27 cellular contexts compared by ENCODE assay signal in the genomic region with DNA sequence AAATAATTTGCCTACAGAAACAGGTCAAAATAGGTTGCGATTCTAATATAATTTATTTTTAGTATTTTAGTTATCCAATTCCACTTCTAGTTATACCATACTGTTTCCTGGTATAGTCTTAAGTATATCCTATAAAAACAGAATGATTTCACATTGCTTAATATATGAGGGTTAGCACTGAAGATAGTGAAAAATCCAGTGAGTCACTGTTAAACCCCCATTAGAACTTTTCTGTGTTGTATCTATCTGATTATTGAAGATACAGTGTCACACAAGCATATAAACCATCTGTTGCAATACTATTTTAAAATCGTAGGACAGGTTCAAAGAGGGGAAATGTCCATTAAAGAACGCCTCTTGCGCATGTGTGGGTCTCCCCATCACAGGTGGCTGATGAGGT.
DNase-seq lines count a peak whose midpoint lies in the region; ATAC-seq and TF ChIP-seq lines count a peak whose summit lies in the region.
"Had no signal": no experiment of that assay in that cellular context is flagged by ENCODE, and none has a peak within 500 bp of the region (broad histone marks: within the 10 kb centered on the region; RNA-seq: fewer than 3 reads in every experiment).

No MANE protein-coding gene starts in this region.

- H3K9me3 Mint-ChIP-seq in mesothelial cell of epicardium: no peaks in the 10 kb centered on the region
- H3K9me3 Mint-ChIP-seq: activated naive CD8-positive, alpha-beta T cell treated with anti-CD3 and anti-CD28 coated beads, Interleukin-2, amount 50 U/mL, for 24 hours; CD4-positive, alpha-beta T cell; GM23338; naive B cell; T-helper 1 cell treated with Interleukin-12 subunit alpha and Interleukin-12 subunit beta and Interleukin-4 antibody, amounts not matched to agents 30 μg/mL and 1 μg/mL, for 36 hours had no signal

- TF ChIP-seq CTCF in Panc1 (IDR thresholded peaks at IDR 0.05) (no peak), choroid plexus epithelial cell (conservative IDR thresholded peaks at IDR 0.05; ENCODE audit: low read depth, low read length) (no peak), mesothelial cell of epicardium (IDR thresholded peaks at IDR 0.05; ENCODE audit: unreplicated experiment) (no peak), thoracic aorta (IDR thresholded peaks at IDR 0.05) (no peak)

- POLR2A ChIA-PET in Panc1 (lab: Charles Lee): no interaction called here

- CTCF ChIA-PET in Panc1 (lab: Charles Lee): no interaction called here

- H3K4me1 ChIP-seq in Panc1 (ENCODE audit: control insufficient read depth, insufficient read depth, low read length): peaks cover 88% of the 10 kb centered on the region
- H3K4me1 ChIP-seq in thoracic aorta (ENCODE audit: control insufficient read depth in 1 of 2, low read depth in 2 of 2): peaks cover 53 to 96% of the 10 kb centered on the region in 2 donors

- no peak for ATAC-seq in Panc1
- ATAC-seq in thoracic aorta (ENCODE audit: insufficient number of reproducible peaks, low FRiP score, low read depth): no peak
- no peak for ATAC-seq in GM19452 (IDR thresholded peaks at IDR 0.05; ENCODE audit: unreplicated experiment)
- ATAC-seq in T-helper 17 cell: no peak
- ATAC-seq: activated CD8-positive, alpha-beta T cell treated with anti-CD3 and anti-CD28 coated beads, Interleukin-2, amount 10 ng/mL, durations not matched to agents 7 days and 5 days; activated naive CD8-positive, alpha-beta T cell treated with anti-CD3 and anti-CD28 coated beads, Interleukin-2, amount 50 U/mL, for 24 hours; GM23338 had no signal

- no peaks in the 10 kb centered on the region for H3K27me3 ChIP-seq in Panc1 (ENCODE audit: control insufficient read depth, insufficient read depth, low read length)
- no peaks in the 10 kb centered on the region for H3K27me3 ChIP-seq in thoracic aorta (replicated peaks; ENCODE audit: insufficient read depth)
- H3K27me3 ChIP-seq: breast epithelium, tibial nerve had no signal

- H3K36me3 Mint-ChIP-seq in mesothelial cell of epicardium: peaks cover 13% of the 10 kb centered on the region
- peaks cover 3% of the 10 kb centered on the region for H3K36me3 Mint-ChIP-seq in T-helper 17 cell (ENCODE audit: low read depth)

- no peak overlapping the region for H3K4me3 Mint-ChIP-seq in mesothelial cell of epicardium
- no peak overlapping the region for H3K4me3 Mint-ChIP-seq in T-helper 17 cell
- H3K4me3 Mint-ChIP-seq: activated CD8-positive, alpha-beta T cell treated with anti-CD3 and anti-CD28 coated beads, Interleukin-2, amount 10 ng/mL, durations not matched to agents 7 days and 5 days; activated naive CD8-positive, alpha-beta T cell treated with anti-CD3 and anti-CD28 coated beads, Interleukin-2, amount 50 U/mL, for 24 hours; CD4-positive, alpha-beta T cell; GM23338; naive B cell; T-helper 1 cell treated with Interleukin-12 subunit alpha and Interleukin-12 subunit beta and Interleukin-4 antibody, amounts not matched to agents 30 μg/mL and 1 μg/mL, for 36 hours had no signal

- in situ Hi-C loops in Panc1 (cut with HindIII; ENCODE audit: low pct_unique_long_range_greater_than_20kb, low sequenced_read_pairs): no loop called here

- H3K36me3 ChIP-seq in Panc1 (ENCODE audit: control insufficient read depth, insufficient read depth, low read length) (peaks cover 32% of the 10 kb centered on the region), thoracic aorta (no peaks in the 10 kb centered on the region)
- H3K36me3 ChIP-seq: breast epithelium had no signal

- H3K27me3 Mint-ChIP-seq in mesothelial cell of epicardium (ENCODE audit: low read depth) (no peaks in the 10 kb centered on the region), T-helper 17 cell (peaks cover 5% of the 10 kb centered on the region)
- H3K27me3 Mint-ChIP-seq: activated naive CD8-positive, alpha-beta T cell treated with anti-CD3 and anti-CD28 coated beads, Interleukin-2, amount 50 U/mL, for 24 hours; CD4-positive, alpha-beta T cell; naive B cell had no signal

- H3K9me3 ChIP-seq in Panc1 (ENCODE audit: control insufficient read depth, insufficient read depth, low read depth, low read length) (no peaks in the 10 kb centered on the region), thoracic aorta (no peaks in the 10 kb centered on the region), T-helper 17 cell (ENCODE audit: control insufficient read depth, low read length, poor library complexity, severe bottlenecking) (no peaks in the 10 kb centered on the region)
- H3K9me3 ChIP-seq: breast epithelium, tibial nerve had no signal

- intact Hi-C loops in Panc1 (cut with micrococcal nuclease; ENCODE audit: unreplicated experiment): no loop called here

- H3K4me1 Mint-ChIP-seq in mesothelial cell of epicardium: peaks cover 74% of the 10 kb centered on the region
- no peaks in the 10 kb centered on the region for H3K4me1 Mint-ChIP-seq in T-helper 17 cell
- H3K4me1 Mint-ChIP-seq: naive B cell had no signal

- H3K27ac ChIP-seq in Panc1 (ENCODE audit: low read length): peak overlapping the region; percentile 98
- peak overlapping the region; percentile 68 to 87 for H3K27ac ChIP-seq in thoracic aorta

- DNase-seq in Panc1 (ENCODE audit: low read depth, low spot score) (no peak), choroid plexus epithelial cell (ENCODE audit: low read depth) (peak; percentile 21), mesothelial cell of epicardium (ENCODE audit: low spot score in 2 of 2, unreplicated experiment in 2 of 2) (no peak), thoracic aorta (ENCODE audit: low spot score) (no peak), DMS79 treated with DMSO at 0.1 percent for 48 hours (lab: John Stamatoyannopoulos, UW) (no peak), DMS153 treated with DMSO at 0.1 percent for 48 hours (lab: John Stamatoyannopoulos, UW; ENCODE audit: unreplicated experiment) (no peak), T-helper 17 cell (no peak)
- DNase-seq: activated CD8-positive, alpha-beta T cell treated with anti-CD3 and anti-CD28 coated beads, Interleukin-2, amount 10 ng/mL, durations not matched to agents 7 days and 5 days; activated gamma-delta T cell; activated naive CD8-positive, alpha-beta T cell treated with anti-CD3 and anti-CD28 coated beads, Interleukin-2, amount 50 U/mL, for 24 hours; activated T-cell treated with anti-CD3 and anti-CD28 coated beads for 4 hours; CD4-positive, alpha-beta T cell; cortex of kidney; DMS 273 treated with DMSO at 0.1 percent for 48 hours; GDM1; glutamatergic neuron; Karpas-422; kidney glomerular epithelial cell; naive B cell; NCI-H2171 treated with DMSO at 0.1 percent for 48 hours; NCI-H526 treated with DMSO at 0.1 percent for 48 hours; stimulated activated naive CD4-positive, alpha-beta T cell treated with Interleukin-2 at 50 U/mL for 16 hours had no signal

- no peak overlapping the region for H3K4me3 ChIP-seq in Panc1 (ENCODE audit: low read depth in 2 of 2, low read length in 2 of 2)
- no peak overlapping the region for H3K4me3 ChIP-seq in choroid plexus epithelial cell (ENCODE audit: low read depth, low read length)
- no peak overlapping the region for H3K4me3 ChIP-seq in thoracic aorta
- H3K4me3 ChIP-seq: breast epithelium, GM23338, tibial nerve had no signal

- no TSS peak for BruUV-seq in Panc1 (replicated peaks; lab: Mats Ljungman, UMichigan)

- H3K27ac Mint-ChIP-seq in mesothelial cell of epicardium: peak overlapping the region; percentile 95
- H3K27ac Mint-ChIP-seq in T-helper 17 cell: no peak overlapping the region
- H3K27ac Mint-ChIP-seq: activated CD8-positive, alpha-beta T cell treated with anti-CD3 and anti-CD28 coated beads, Interleukin-2, amount 10 ng/mL, durations not matched to agents 7 days and 5 days; activated naive CD8-positive, alpha-beta T cell treated with anti-CD3 and anti-CD28 coated beads, Interleukin-2, amount 50 U/mL, for 24 hours; CD4-positive, alpha-beta T cell; GM23338; naive B cell; T-helper 1 cell treated with Interleukin-12 subunit alpha and Interleukin-12 subunit beta and Interleukin-4 antibody, amounts not matched to agents 30 μg/mL and 1 μg/mL, for 36 hours had no signal
